In the genomic region with DNA sequence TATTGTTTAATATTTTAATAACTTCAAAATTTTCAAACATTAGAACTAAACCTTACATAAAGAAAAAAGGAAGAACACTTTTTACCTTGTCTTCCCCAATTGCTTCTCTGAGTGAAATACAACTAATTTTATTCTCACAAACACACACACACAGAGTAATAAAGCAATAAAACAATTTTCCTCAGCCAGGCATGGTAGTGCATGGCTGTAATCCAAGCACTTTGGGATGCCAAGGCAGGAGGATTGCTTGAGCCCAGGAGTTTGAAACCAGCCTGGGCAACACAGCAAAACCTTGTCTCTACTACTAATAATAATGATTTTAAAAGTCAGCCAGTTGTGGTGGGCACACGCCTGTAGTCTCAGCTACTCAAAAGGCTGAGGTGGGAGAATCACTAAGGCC, we compare ENCODE assay signal across 24 cellular contexts.
"Had no signal": no experiment of that assay in that cellular context is flagged by ENCODE, and none has a peak within 500 bp of the region (broad histone marks: within the 10 kb centered on the region; RNA-seq: fewer than 3 reads in every experiment).

No MANE protein-coding gene starts in this region.

- H3K27ac ChIP-seq: dorsolateral prefrontal cortex, heart left ventricle, left ventricle myocardium inferior, neural progenitor cell, pancreas, upper lobe of left lung, uterus had no signal

- H3K27me3 ChIP-seq: dorsolateral prefrontal cortex, heart left ventricle, neural progenitor cell, pancreas, upper lobe of left lung, uterus had no signal

- H3K27ac Mint-ChIP-seq: neural progenitor cell, progenitor cell of endocrine pancreas had no signal

- ATAC-seq: esophagus mucosa; heart left ventricle; naive thymus-derived CD4-positive, alpha-beta T cell; pancreas; right cardiac atrium had no signal

- H3K4me3 ChIP-seq: dorsolateral prefrontal cortex, heart left ventricle, left ventricle myocardium inferior, lung, neural progenitor cell, pancreas, smooth muscle cell, upper lobe of left lung, uterus had no signal

- DNase-seq: cerebellar nuclear complex; cortex of kidney; dorsolateral prefrontal cortex; effector CD8-positive, alpha-beta T cell; heart left ventricle; hippocampal formation; islet precursor cell; left ventricle myocardium inferior; mesendoderm; naive thymus-derived CD4-positive, alpha-beta T cell; occipital lobe; pancreas; right cardiac atrium; stimulated activated CD4-positive, alpha-beta T cell treated with anti-CD3 and anti-CD28 coated beads, Interleukin-2, amount 100 ng/mL, for 48 hours; stimulated activated naive CD4-positive, alpha-beta T cell treated with Interleukin-2 at 50 U/mL for 16 hours; upper lobe of left lung; uterus had no signal

- FAIRE-seq: endometrium, frontal cortex, pancreas had no signal

- H3K36me3 ChIP-seq: heart left ventricle, left ventricle myocardium inferior, neural progenitor cell, pancreas, upper lobe of left lung, uterus had no signal

- H3K4me3 Mint-ChIP-seq: neural progenitor cell had no signal

- H3K9me3 ChIP-seq: heart left ventricle, left ventricle myocardium inferior, pancreas, upper lobe of left lung, uterus had no signal

- H3K4me1 ChIP-seq: neural progenitor cell, uterus had no signal

- H3K27me3 Mint-ChIP-seq: naive thymus-derived CD4-positive, alpha-beta T cell; progenitor cell of endocrine pancreas had no signal

- H3K4me1 Mint-ChIP-seq: neural progenitor cell had no signal
